Comparison of ENCODE assay signal across 1 cellular context in the genomic region with DNA sequence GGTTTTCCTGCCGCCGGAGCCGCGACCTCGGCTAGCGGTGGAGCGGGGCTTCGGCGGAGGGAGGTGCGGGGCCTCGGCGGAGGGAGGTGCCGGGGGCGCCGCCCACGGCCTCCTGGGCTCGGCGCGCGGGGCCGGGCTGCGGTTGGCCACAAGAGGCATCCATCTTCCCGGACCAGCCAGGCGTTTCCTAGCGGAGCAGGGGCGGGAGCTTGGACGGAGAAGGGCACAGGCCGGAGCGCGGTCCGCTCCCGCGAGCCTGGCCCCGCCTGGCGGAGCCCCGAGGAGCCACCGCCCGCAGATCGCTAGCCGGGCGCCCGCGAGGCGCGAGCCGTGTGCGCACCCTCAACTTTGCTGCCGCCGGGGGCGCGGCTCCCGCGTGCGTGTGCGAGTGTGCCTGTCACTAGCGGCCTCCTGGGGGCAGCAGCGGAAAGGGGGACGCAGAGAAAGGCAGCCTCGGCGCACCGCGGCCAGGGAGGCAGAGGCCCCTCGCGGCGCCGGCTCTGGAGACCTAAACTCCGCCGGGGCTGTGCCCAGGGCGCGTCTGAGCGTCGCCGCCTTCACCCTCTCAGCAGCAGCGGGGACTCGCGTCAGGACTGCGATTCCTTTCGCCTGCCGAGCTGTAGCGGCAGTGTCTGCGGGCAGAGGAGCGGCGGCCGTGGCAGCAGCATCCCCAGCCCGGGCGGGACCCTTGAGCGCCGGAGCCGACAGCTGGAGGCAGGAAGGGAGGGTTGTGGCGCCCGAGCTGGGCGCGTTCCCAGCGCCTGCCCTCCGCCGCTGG.
TF ChIP-seq lines count a peak whose summit lies in the region.

No MANE protein-coding gene starts in this region.

TF ChIP-seq in WTC11, 78 proteins besides CTCF, POLR2A, EP300 and RAD21 (continued from another document and continues in another):
- TF ChIP-seq, protein P1, sequence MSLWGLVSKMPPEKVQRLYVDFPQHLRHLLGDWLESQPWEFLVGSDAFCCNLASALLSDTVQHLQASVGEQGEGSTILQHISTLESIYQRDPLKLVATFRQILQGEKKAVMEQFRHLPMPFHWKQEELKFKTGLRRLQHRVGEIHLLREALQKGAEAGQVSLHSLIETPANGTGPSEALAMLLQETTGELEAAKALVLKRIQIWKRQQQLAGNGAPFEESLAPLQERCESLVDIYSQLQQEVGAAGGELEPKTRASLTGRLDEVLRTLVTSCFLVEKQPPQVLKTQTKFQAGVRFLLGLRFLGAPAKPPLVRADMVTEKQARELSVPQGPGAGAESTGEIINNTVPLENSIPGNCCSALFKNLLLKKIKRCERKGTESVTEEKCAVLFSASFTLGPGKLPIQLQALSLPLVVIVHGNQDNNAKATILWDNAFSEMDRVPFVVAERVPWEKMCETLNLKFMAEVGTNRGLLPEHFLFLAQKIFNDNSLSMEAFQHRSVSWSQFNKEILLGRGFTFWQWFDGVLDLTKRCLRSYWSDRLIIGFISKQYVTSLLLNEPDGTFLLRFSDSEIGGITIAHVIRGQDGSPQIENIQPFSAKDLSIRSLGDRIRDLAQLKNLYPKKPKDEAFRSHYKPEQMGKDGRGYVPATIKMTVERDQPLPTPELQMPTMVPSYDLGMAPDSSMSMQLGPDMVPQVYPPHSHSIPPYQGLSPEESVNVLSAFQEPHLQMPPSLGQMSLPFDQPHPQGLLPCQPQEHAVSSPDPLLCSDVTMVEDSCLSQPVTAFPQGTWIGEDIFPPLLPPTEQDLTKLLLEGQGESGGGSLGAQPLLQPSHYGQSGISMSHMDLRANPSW (CRISPR knock-in tag; conservative IDR thresholded peaks at IDR 0.05; ENCODE audit: low read depth), result no peak
- TF ChIP-seq, protein P2, sequence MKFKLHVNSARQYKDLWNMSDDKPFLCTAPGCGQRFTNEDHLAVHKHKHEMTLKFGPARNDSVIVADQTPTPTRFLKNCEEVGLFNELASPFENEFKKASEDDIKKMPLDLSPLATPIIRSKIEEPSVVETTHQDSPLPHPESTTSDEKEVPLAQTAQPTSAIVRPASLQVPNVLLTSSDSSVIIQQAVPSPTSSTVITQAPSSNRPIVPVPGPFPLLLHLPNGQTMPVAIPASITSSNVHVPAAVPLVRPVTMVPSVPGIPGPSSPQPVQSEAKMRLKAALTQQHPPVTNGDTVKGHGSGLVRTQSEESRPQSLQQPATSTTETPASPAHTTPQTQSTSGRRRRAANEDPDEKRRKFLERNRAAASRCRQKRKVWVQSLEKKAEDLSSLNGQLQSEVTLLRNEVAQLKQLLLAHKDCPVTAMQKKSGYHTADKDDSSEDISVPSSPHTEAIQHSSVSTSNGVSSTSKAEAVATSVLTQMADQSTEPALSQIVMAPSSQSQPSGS (CRISPR knock-in tag; IDR thresholded peaks at IDR 0.05; ENCODE audit: borderline replicate concordance, low read depth), result no peak
- TF ChIP-seq SMAD4 (CRISPR knock-in tag; IDR thresholded peaks at IDR 0.05), result no peak
- TF ChIP-seq ZNF396 (CRISPR knock-in tag; IDR thresholded peaks at IDR 0.05; ENCODE audit: borderline replicate concordance), result no peak
- no peak for TF ChIP-seq IRF2 (CRISPR knock-in tag; IDR thresholded peaks at IDR 0.05; ENCODE audit: borderline replicate concordance, low read depth)
- TF ChIP-seq, protein P3, sequence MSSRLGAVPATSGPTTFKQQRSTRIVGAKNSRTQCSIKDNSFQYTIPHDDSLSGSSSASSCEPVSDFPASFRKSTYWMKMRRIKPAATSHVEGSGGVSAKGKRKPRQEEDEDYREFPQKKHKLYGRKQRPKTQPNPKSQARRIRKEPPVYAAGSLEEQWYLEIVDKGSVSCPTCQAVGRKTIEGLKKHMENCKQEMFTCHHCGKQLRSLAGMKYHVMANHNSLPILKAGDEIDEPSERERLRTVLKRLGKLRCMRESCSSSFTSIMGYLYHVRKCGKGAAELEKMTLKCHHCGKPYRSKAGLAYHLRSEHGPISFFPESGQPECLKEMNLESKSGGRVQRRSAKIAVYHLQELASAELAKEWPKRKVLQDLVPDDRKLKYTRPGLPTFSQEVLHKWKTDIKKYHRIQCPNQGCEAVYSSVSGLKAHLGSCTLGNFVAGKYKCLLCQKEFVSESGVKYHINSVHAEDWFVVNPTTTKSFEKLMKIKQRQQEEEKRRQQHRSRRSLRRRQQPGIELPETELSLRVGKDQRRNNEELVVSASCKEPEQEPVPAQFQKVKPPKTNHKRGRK (CRISPR knock-in tag; IDR thresholded peaks at IDR 0.05; ENCODE audit: borderline replicate concordance), result 0 out of 2 replicates have a peak, but pooled peaks have one; percentile 2
- TF ChIP-seq FOXK1 (CRISPR knock-in tag; IDR thresholded peaks at IDR 0.05), result peak; percentile 76
- no peak; the same call in 1 of the 2 replicates for TF ChIP-seq ZNF263 (CRISPR knock-in tag; IDR thresholded peaks at IDR 0.05; ENCODE audit: low read depth)
- TF ChIP-seq, protein P4, sequence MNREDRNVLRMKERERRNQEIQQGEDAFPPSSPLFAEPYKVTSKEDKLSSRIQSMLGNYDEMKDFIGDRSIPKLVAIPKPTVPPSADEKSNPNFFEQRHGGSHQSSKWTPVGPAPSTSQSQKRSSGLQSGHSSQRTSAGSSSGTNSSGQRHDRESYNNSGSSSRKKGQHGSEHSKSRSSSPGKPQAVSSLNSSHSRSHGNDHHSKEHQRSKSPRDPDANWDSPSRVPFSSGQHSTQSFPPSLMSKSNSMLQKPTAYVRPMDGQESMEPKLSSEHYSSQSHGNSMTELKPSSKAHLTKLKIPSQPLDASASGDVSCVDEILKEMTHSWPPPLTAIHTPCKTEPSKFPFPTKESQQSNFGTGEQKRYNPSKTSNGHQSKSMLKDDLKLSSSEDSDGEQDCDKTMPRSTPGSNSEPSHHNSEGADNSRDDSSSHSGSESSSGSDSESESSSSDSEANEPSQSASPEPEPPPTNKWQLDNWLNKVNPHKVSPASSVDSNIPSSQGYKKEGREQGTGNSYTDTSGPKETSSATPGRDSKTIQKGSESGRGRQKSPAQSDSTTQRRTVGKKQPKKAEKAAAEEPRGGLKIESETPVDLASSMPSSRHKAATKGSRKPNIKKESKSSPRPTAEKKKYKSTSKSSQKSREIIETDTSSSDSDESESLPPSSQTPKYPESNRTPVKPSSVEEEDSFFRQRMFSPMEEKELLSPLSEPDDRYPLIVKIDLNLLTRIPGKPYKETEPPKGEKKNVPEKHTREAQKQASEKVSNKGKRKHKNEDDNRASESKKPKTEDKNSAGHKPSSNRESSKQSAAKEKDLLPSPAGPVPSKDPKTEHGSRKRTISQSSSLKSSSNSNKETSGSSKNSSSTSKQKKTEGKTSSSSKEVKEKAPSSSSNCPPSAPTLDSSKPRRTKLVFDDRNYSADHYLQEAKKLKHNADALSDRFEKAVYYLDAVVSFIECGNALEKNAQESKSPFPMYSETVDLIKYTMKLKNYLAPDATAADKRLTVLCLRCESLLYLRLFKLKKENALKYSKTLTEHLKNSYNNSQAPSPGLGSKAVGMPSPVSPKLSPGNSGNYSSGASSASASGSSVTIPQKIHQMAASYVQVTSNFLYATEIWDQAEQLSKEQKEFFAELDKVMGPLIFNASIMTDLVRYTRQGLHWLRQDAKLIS (CRISPR knock-in tag; IDR thresholded peaks at IDR 0.05; ENCODE audit: borderline replicate concordance), result no peak; the same call in 1 of the 2 replicates
- TF ChIP-seq OVOL2 (CRISPR knock-in tag; IDR thresholded peaks at IDR 0.05; ENCODE audit: borderline replicate concordance), result no peak
- TF ChIP-seq, protein P5, sequence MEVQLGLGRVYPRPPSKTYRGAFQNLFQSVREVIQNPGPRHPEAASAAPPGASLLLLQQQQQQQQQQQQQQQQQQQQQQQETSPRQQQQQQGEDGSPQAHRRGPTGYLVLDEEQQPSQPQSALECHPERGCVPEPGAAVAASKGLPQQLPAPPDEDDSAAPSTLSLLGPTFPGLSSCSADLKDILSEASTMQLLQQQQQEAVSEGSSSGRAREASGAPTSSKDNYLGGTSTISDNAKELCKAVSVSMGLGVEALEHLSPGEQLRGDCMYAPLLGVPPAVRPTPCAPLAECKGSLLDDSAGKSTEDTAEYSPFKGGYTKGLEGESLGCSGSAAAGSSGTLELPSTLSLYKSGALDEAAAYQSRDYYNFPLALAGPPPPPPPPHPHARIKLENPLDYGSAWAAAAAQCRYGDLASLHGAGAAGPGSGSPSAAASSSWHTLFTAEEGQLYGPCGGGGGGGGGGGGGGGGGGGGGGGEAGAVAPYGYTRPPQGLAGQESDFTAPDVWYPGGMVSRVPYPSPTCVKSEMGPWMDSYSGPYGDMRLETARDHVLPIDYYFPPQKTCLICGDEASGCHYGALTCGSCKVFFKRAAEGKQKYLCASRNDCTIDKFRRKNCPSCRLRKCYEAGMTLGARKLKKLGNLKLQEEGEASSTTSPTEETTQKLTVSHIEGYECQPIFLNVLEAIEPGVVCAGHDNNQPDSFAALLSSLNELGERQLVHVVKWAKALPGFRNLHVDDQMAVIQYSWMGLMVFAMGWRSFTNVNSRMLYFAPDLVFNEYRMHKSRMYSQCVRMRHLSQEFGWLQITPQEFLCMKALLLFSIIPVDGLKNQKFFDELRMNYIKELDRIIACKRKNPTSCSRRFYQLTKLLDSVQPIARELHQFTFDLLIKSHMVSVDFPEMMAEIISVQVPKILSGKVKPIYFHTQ (CRISPR knock-in tag; IDR thresholded peaks at IDR 0.05), result no peak
- no peak; the same call in 1 of the 2 replicates for TF ChIP-seq RELA (CRISPR knock-in tag; IDR thresholded peaks at IDR 0.05; ENCODE audit: borderline replicate concordance)
- peak; percentile 91 for TF ChIP-seq KAT7 (CRISPR knock-in tag; IDR thresholded peaks at IDR 0.05; ENCODE audit: borderline replicate concordance)
- peak; percentile 66; the same call in 1 of the 2 replicates for TF ChIP-seq EMX1 (CRISPR knock-in tag; IDR thresholded peaks at IDR 0.05)
- no peak for TF ChIP-seq SOX15 (CRISPR knock-in tag; IDR thresholded peaks at IDR 0.05)
- TF ChIP-seq FOXJ3 (CRISPR knock-in tag; IDR thresholded peaks at IDR 0.05; ENCODE audit: borderline replicate concordance), result no peak
- no peak for TF ChIP-seq GTF2I (CRISPR knock-in tag; conservative IDR thresholded peaks at IDR 0.05)
- TF ChIP-seq, protein P6, sequence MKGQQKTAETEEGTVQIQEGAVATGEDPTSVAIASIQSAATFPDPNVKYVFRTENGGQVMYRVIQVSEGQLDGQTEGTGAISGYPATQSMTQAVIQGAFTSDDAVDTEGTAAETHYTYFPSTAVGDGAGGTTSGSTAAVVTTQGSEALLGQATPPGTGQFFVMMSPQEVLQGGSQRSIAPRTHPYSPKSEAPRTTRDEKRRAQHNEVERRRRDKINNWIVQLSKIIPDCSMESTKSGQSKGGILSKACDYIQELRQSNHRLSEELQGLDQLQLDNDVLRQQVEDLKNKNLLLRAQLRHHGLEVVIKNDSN (CRISPR knock-in tag; IDR thresholded peaks at IDR 0.05), result no peak
- TF ChIP-seq, protein P7, sequence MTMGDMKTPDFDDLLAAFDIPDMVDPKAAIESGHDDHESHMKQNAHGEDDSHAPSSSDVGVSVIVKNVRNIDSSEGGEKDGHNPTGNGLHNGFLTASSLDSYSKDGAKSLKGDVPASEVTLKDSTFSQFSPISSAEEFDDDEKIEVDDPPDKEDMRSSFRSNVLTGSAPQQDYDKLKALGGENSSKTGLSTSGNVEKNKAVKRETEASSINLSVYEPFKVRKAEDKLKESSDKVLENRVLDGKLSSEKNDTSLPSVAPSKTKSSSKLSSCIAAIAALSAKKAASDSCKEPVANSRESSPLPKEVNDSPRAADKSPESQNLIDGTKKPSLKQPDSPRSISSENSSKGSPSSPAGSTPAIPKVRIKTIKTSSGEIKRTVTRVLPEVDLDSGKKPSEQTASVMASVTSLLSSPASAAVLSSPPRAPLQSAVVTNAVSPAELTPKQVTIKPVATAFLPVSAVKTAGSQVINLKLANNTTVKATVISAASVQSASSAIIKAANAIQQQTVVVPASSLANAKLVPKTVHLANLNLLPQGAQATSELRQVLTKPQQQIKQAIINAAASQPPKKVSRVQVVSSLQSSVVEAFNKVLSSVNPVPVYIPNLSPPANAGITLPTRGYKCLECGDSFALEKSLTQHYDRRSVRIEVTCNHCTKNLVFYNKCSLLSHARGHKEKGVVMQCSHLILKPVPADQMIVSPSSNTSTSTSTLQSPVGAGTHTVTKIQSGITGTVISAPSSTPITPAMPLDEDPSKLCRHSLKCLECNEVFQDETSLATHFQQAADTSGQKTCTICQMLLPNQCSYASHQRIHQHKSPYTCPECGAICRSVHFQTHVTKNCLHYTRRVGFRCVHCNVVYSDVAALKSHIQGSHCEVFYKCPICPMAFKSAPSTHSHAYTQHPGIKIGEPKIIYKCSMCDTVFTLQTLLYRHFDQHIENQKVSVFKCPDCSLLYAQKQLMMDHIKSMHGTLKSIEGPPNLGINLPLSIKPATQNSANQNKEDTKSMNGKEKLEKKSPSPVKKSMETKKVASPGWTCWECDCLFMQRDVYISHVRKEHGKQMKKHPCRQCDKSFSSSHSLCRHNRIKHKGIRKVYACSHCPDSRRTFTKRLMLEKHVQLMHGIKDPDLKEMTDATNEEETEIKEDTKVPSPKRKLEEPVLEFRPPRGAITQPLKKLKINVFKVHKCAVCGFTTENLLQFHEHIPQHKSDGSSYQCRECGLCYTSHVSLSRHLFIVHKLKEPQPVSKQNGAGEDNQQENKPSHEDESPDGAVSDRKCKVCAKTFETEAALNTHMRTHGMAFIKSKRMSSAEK (CRISPR knock-in tag; IDR thresholded peaks at IDR 0.05; ENCODE audit: borderline replicate concordance), result no peak
- no peak for TF ChIP-seq NR3C1 (CRISPR knock-in tag; conservative IDR thresholded peaks at IDR 0.05; ENCODE audit: low read depth)
- TF ChIP-seq, protein P8, sequence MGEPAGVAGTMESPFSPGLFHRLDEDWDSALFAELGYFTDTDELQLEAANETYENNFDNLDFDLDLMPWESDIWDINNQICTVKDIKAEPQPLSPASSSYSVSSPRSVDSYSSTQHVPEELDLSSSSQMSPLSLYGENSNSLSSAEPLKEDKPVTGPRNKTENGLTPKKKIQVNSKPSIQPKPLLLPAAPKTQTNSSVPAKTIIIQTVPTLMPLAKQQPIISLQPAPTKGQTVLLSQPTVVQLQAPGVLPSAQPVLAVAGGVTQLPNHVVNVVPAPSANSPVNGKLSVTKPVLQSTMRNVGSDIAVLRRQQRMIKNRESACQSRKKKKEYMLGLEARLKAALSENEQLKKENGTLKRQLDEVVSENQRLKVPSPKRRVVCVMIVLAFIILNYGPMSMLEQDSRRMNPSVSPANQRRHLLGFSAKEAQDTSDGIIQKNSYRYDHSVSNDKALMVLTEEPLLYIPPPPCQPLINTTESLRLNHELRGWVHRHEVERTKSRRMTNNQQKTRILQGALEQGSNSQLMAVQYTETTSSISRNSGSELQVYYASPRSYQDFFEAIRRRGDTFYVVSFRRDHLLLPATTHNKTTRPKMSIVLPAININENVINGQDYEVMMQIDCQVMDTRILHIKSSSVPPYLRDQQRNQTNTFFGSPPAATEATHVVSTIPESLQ (CRISPR knock-in tag; IDR thresholded peaks at IDR 0.05), result no peak
- TF ChIP-seq JUN (CRISPR knock-in tag; IDR thresholded peaks at IDR 0.05), result peak; percentile 67; the same call in 1 of the 2 replicates
- TF ChIP-seq ZNF416 (CRISPR knock-in tag; IDR thresholded peaks at IDR 0.05), result no peak
- no peak; the same call in 1 of the 2 replicates for TF ChIP-seq PRRX2 (CRISPR knock-in tag; IDR thresholded peaks at IDR 0.05)
